11 cellular contexts compared by ENCODE assay signal in genomic region chr1:89723863-89724262, GRCh38.
DNase-seq lines count a peak whose midpoint lies in the region; ATAC-seq, FAIRE-seq and TF ChIP-seq lines count a peak whose summit lies in the region.
"Had no signal": no experiment of that assay in that cellular context is flagged by ENCODE, and none has a peak within 500 bp of the region (broad histone marks: within the 10 kb centered on the region; RNA-seq: fewer than 3 reads in every experiment).

No MANE protein-coding gene starts in this region.

- peaks cover 43% of the 10 kb centered on the region for H3K4me1 ChIP-seq in keratinocyte (ENCODE audit: control insufficient read depth, extremely low read depth, insufficient read depth, low read length)
- peaks cover 36 to 48% (median 42%) of the 10 kb centered on the region in 4 donors for H3K4me1 ChIP-seq in upper lobe of left lung

- WGBS in upper lobe of left lung, 2 donors = 46 to 78% methylated on average over 6 of the region's 6 CpGs

- DNase-seq in activated naive CD4-positive, alpha-beta T cell treated with anti-CD3 and anti-CD28 coated beads, Interleukin-2, amount 50 U/mL, for 16 hours = no peak
- no peak for DNase-seq in activated naive CD8-positive, alpha-beta T cell treated with anti-CD3 and anti-CD28 coated beads for 36 hours
- DNase-seq in keratinocyte (ENCODE audit: low read depth, low spot score) = no peak
- no peak for DNase-seq in upper lobe of left lung
- DNase-seq in T-helper 9 cell = no peak
- no peak for DNase-seq in GM20000 (ENCODE audit: low spot score)
- no peak for DNase-seq in cerebellum (ENCODE audit: low spot score)
- DNase-seq: NCI-H510A treated with DMSO at 0.1 percent for 48 hours had no signal

- no peak for FAIRE-seq in keratinocyte (lab: Jason Lieb, UNC)
- FAIRE-seq: H1 had no signal

- no peaks in the 10 kb centered on the region for H3K79me2 ChIP-seq in keratinocyte (ENCODE audit: control insufficient read depth, insufficient read depth, low read length)

- dilution Hi-C loops in keratinocyte (cut with MboI; ENCODE audit: extremely low pct_ligation_motif_present, low sequenced_read_pairs) = no loop called here

- no peak overlapping the region for H2AFZ ChIP-seq in keratinocyte (ENCODE audit: control insufficient read depth, low read length)

- H3K4me2 ChIP-seq in keratinocyte (ENCODE audit: control insufficient read depth, extremely low read depth, insufficient read depth, low read depth, low read length) = peak overlapping the region; percentile 80

- H3K4me3 ChIP-seq in keratinocyte (ENCODE audit: control insufficient read depth in 2 of 3, extremely low read depth in 1 of 3, insufficient read depth in 2 of 3, low read depth in 1 of 3, low read length in 3 of 3) = no peak overlapping the region
- H3K4me3 ChIP-seq in upper lobe of left lung = no peak overlapping the region

- H4K20me1 ChIP-seq in keratinocyte (ENCODE audit: control insufficient read depth, extremely low read depth, insufficient read depth, low read length) = no peaks in the 10 kb centered on the region

- no peak for TF ChIP-seq POLR2A in upper lobe of left lung (IDR thresholded peaks at IDR 0.05)

- TF ChIP-seq CTCF in keratinocyte (optimal IDR thresholded peaks at IDR 0.05 in 1 of 3, IDR thresholded peaks at IDR 0.05 in 1 of 3, conservative IDR thresholded peaks at IDR 0.05 in 1 of 3; ENCODE audit: extremely low read depth in 1 of 3, insufficient read depth in 2 of 3, low read length in 3 of 3) = no peak
- TF ChIP-seq CTCF in upper lobe of left lung (IDR thresholded peaks at IDR 0.05) = no peak
- no peak for TF ChIP-seq CTCF in GM20000 (IDR thresholded peaks at IDR 0.05; ENCODE audit: extremely low read depth, missing control alignments)

- no peak for TF ChIP-seq EP300 in upper lobe of left lung (IDR thresholded peaks at IDR 0.05)

- H3K4me1 Mint-ChIP-seq in activated naive CD4-positive, alpha-beta T cell treated with anti-CD3 and anti-CD28 coated beads, Interleukin-2, amount 50 U/mL, for 24 hours = peaks cover 91% of the 10 kb centered on the region
- peaks cover 85% of the 10 kb centered on the region for H3K4me1 Mint-ChIP-seq in activated naive CD8-positive, alpha-beta T cell treated with anti-CD3 and anti-CD28 coated beads for 36 hours

- no peaks in the 10 kb centered on the region for H3K9me1 ChIP-seq in keratinocyte (ENCODE audit: control insufficient read depth, extremely low read depth, insufficient read depth, low read length)

- ATAC-seq in upper lobe of left lung (ENCODE audit: low FRiP score in 2 of 2) = peak in 1 of 2 donors; percentile 86

- peaks cover 33% of the 10 kb centered on the region for H3K36me3 Mint-ChIP-seq in activated naive CD4-positive, alpha-beta T cell treated with anti-CD3 and anti-CD28 coated beads, Interleukin-2, amount 50 U/mL, for 24 hours
- peaks cover 61% of the 10 kb centered on the region for H3K36me3 Mint-ChIP-seq in activated naive CD8-positive, alpha-beta T cell treated with anti-CD3 and anti-CD28 coated beads for 36 hours

- no peaks in the 10 kb centered on the region for H3K27me3 ChIP-seq in keratinocyte (ENCODE audit: control insufficient read depth, extremely low read depth, insufficient read depth, low read length)
- no peaks in the 10 kb centered on the region for H3K27me3 ChIP-seq in upper lobe of left lung

- H3K9me3 ChIP-seq in keratinocyte (ENCODE audit: control insufficient read depth, low read depth, low read length) (no peaks in the 10 kb centered on the region), upper lobe of left lung (no peaks in the 10 kb centered on the region)

- peaks cover 14% of the 10 kb centered on the region for H3K9me3 Mint-ChIP-seq in activated naive CD4-positive, alpha-beta T cell treated with anti-CD3 and anti-CD28 coated beads, Interleukin-2, amount 50 U/mL, for 24 hours
- H3K9me3 Mint-ChIP-seq in activated naive CD8-positive, alpha-beta T cell treated with anti-CD3 and anti-CD28 coated beads for 36 hours = peaks cover 15% of the 10 kb centered on the region

- H3K4me3 Mint-ChIP-seq in activated naive CD4-positive, alpha-beta T cell treated with anti-CD3 and anti-CD28 coated beads, Interleukin-2, amount 50 U/mL, for 24 hours = peak overlapping the region; percentile 57
- peak overlapping the region; percentile 50 for H3K4me3 Mint-ChIP-seq in activated naive CD8-positive, alpha-beta T cell treated with anti-CD3 and anti-CD28 coated beads for 36 hours

- no peaks in the 10 kb centered on the region for H3K27me3 Mint-ChIP-seq in activated naive CD4-positive, alpha-beta T cell treated with anti-CD3 and anti-CD28 coated beads, Interleukin-2, amount 50 U/mL, for 24 hours
- no peaks in the 10 kb centered on the region for H3K27me3 Mint-ChIP-seq in activated naive CD8-positive, alpha-beta T cell treated with anti-CD3 and anti-CD28 coated beads for 36 hours

- peak overlapping the region; percentile 99 for H3K27ac Mint-ChIP-seq in activated naive CD4-positive, alpha-beta T cell treated with anti-CD3 and anti-CD28 coated beads, Interleukin-2, amount 50 U/mL, for 24 hours
- H3K27ac Mint-ChIP-seq in activated naive CD8-positive, alpha-beta T cell treated with anti-CD3 and anti-CD28 coated beads for 36 hours = peak overlapping the region; percentile 99

- H3K9ac ChIP-seq in keratinocyte (ENCODE audit: control insufficient read depth, extremely low read depth, insufficient read depth, low read length) = no peak overlapping the region

- H3K36me3 ChIP-seq in keratinocyte (ENCODE audit: control insufficient read depth in 2 of 2, extremely low read depth in 1 of 2, insufficient read depth in 2 of 2, low read length in 2 of 2) (no peaks in the 10 kb centered on the region), upper lobe of left lung (no peaks in the 10 kb centered on the region)

- peak overlapping the region; percentile 97 for H3K27ac ChIP-seq in keratinocyte (ENCODE audit: control insufficient read depth, insufficient read depth, low read length)
- peak overlapping the region; percentile 5 to 54 (median 36) for H3K27ac ChIP-seq in upper lobe of left lung
- H3K27ac ChIP-seq: C4-2B had no signal
